ENCODE assay signal across 1 cellular context in genomic region chr1:92310185-92310597, GRCh38.
TF ChIP-seq lines count a peak whose summit lies in the region.

No MANE protein-coding gene starts in this region.

TF ChIP-seq in GM23338, 12 proteins besides CTCF, POLR2A, EP300 and RAD21 (continued from another document):
- no peak for TF ChIP-seq ZNF462 (CRISPR knock-in tag; IDR thresholded peaks at IDR 0.05)
- no peak for TF ChIP-seq JUNB (IDR thresholded peaks at IDR 0.05; ENCODE audit: unreplicated experiment)
- TF ChIP-seq, protein P1, sequence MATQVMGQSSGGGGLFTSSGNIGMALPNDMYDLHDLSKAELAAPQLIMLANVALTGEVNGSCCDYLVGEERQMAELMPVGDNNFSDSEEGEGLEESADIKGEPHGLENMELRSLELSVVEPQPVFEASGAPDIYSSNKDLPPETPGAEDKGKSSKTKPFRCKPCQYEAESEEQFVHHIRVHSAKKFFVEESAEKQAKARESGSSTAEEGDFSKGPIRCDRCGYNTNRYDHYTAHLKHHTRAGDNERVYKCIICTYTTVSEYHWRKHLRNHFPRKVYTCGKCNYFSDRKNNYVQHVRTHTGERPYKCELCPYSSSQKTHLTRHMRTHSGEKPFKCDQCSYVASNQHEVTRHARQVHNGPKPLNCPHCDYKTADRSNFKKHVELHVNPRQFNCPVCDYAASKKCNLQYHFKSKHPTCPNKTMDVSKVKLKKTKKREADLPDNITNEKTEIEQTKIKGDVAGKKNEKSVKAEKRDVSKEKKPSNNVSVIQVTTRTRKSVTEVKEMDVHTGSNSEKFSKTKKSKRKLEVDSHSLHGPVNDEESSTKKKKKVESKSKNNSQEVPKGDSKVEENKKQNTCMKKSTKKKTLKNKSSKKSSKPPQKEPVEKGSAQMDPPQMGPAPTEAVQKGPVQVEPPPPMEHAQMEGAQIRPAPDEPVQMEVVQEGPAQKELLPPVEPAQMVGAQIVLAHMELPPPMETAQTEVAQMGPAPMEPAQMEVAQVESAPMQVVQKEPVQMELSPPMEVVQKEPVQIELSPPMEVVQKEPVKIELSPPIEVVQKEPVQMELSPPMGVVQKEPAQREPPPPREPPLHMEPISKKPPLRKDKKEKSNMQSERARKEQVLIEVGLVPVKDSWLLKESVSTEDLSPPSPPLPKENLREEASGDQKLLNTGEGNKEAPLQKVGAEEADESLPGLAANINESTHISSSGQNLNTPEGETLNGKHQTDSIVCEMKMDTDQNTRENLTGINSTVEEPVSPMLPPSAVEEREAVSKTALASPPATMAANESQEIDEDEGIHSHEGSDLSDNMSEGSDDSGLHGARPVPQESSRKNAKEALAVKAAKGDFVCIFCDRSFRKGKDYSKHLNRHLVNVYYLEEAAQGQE (IDR thresholded peaks at IDR 0.05; ENCODE audit: unreplicated experiment): no peak
- no peak for TF ChIP-seq STAT1 (IDR thresholded peaks at IDR 0.05; ENCODE audit: unreplicated experiment)
- TF ChIP-seq EZH2 (IDR thresholded peaks at IDR 0.05; ENCODE audit: low read depth, unreplicated experiment): no peak
- TF ChIP-seq ZNF331 (CRISPR knock-in tag; IDR thresholded peaks at IDR 0.05; ENCODE audit: low read depth): no peak
- no peak for TF ChIP-seq POLR2AphosphoS5 (IDR thresholded peaks at IDR 0.05; ENCODE audit: low read depth)
- TF ChIP-seq ZNF114 (CRISPR knock-in tag; IDR thresholded peaks at IDR 0.05): no peak
- TF ChIP-seq NANOG (IDR thresholded peaks at IDR 0.05; ENCODE audit: borderline replicate concordance): no peak
